In the genomic region with DNA sequence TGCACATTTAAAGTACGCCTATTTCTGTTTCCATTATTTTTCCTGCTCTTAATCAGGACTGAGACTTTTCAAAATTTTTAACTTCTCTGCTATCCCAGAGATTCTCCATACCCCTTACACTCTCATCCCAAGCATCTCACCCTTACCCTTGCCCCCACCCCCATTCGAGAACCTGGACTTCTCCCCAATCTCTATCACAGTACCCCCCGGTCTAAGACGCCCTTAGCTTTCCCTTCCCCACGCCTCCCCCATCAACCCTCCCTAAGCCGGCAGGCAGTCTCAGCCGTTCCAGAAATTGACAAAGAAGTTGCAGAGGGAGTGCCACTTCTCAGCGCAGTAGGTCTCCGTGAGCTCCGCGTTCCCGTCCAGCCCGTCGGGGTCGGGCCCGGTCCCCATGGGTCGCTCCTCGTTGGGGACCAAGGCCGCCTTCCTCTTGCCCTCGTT, we compare ENCODE assay signal across 8 cellular contexts. TPM values are rescaled to one million over a fixed set of nuclear protein-coding genes. Genes with fewer than 3 reads are reported as not detected.
DNase-seq lines count a peak whose midpoint lies in the region; ATAC-seq and TF ChIP-seq lines count a peak whose summit lies in the region.

No MANE protein-coding gene starts in this region.

- H3K4me3 Mint-ChIP-seq in chondrocyte (ENCODE audit: unreplicated experiment) (peak overlapping the region; percentile 76), memory B cell (peak overlapping the region; percentile 76)

- no peaks in the 10 kb centered on the region for H3K36me3 ChIP-seq in aorta (ENCODE audit: control insufficient read depth in 1 of 2, insufficient read depth in 2 of 2, low read length in 1 of 2)

- ATAC-seq in GM18508 (IDR thresholded peaks at IDR 0.05; ENCODE audit: insufficient read depth, unreplicated experiment) (peak; percentile 16), memory B cell (ENCODE audit: low read depth) (no peak), aorta (ENCODE audit: low FRiP score) (peak; percentile 43), HG03457 (IDR thresholded peaks at IDR 0.05; ENCODE audit: unreplicated experiment) (no peak)

- TF ChIP-seq CTCF in LNCaP clone FGC (IDR thresholded peaks at IDR 0.05; ENCODE audit: control insufficient read depth, extremely low read depth, insufficient read depth) (no peak), chondrocyte (IDR thresholded peaks at IDR 0.05) (no peak)

- no peaks in the 10 kb centered on the region for H3K4me1 ChIP-seq in aorta (ENCODE audit: control insufficient read depth in 1 of 2, insufficient read depth in 2 of 2, low read length in 2 of 2)

- H3K27ac Mint-ChIP-seq in chondrocyte (ENCODE audit: unreplicated experiment): peak overlapping the region; percentile 66
- H3K27ac Mint-ChIP-seq in memory B cell: peak overlapping the region; percentile 21

- H3K27me3 Mint-ChIP-seq in chondrocyte (ENCODE audit: low read depth) (no peaks in the 10 kb centered on the region), memory B cell (no peaks in the 10 kb centered on the region)

- peaks cover 36% of the 10 kb centered on the region for H3K4me1 Mint-ChIP-seq in chondrocyte (ENCODE audit: low read depth)
- H3K4me1 Mint-ChIP-seq in memory B cell: peaks cover 19% of the 10 kb centered on the region

- 1% methylated on average over 20 of the region's 20 CpGs for WGBS in aorta, 2 donors

- intact Hi-C loops in aorta (cut with DNase I): no loop called here

- H3K27me3 ChIP-seq in aorta (ENCODE audit: control insufficient read depth in 1 of 2, insufficient read depth in 2 of 2, low read length in 1 of 2): no peaks in the 10 kb centered on the region

- H3K9me3 Mint-ChIP-seq in chondrocyte (ENCODE audit: low read depth): no peaks in the 10 kb centered on the region
- H3K9me3 Mint-ChIP-seq in memory B cell: no peaks in the 10 kb centered on the region

- H3K36me3 Mint-ChIP-seq in chondrocyte (ENCODE audit: low read depth): no peaks in the 10 kb centered on the region
- no peaks in the 10 kb centered on the region for H3K36me3 Mint-ChIP-seq in memory B cell

- H3K9me3 ChIP-seq in aorta (ENCODE audit: control insufficient read depth, low read length): no peaks in the 10 kb centered on the region

- DNase-seq in LNCaP clone FGC (ENCODE audit: low read depth) (no peak), chondrocyte (ENCODE audit: low spot score) (no peak), memory B cell (ENCODE audit: low spot score in 2 of 2) (no peak), aorta (peak in 1 of 2 donors; percentile 55), retina (no peak)
- no peak for DNase-seq in stimulated activated CD4-positive, alpha-beta T cell treated with anti-CD3 and anti-CD28 coated beads, Interleukin-4, amount 100 ng/mL, for 1 hour

- peak overlapping the region; percentile 62 for H3K4me3 ChIP-seq in LNCaP clone FGC (ENCODE audit: low read depth, low read length)
- peak overlapping the region; percentile 64 to 86 for H3K4me3 ChIP-seq in aorta (ENCODE audit: low read length in 2 of 2)

- peak overlapping the region; percentile 2 to 70 for H3K27ac ChIP-seq in aorta (ENCODE audit: low read depth in 1 of 2, low read length in 2 of 2)

RNA-seq across cellular contexts. Expression of a gene that starts 1.4 kb away (rescaled TPM):
- 3.8 to 6.1 TPM (median 5.3 TPM) in 3 replicates for total RNA-seq in chondrocyte
- 1 to 10 TPM; 1.2 to 1.7 TPM for total RNA-seq in aorta
- polyA plus RNA-seq in aorta: 1 to 10 TPM; 1.3 to 1.5 TPM

RNA-seq across cellular contexts. Expression of a gene that starts 15.6 kb away (rescaled TPM):
- total RNA-seq in chondrocyte: 26.2 to 32.8 TPM (median 26.7 TPM) in 3 replicates
- total RNA-seq in aorta: 10 to 100 TPM; 45.2 to 48.2 TPM
- 10 to 100 TPM in 1 of 2 donors, 1 to 10 TPM in 1; 3.3 to 23.0 TPM for polyA plus RNA-seq in aorta

Comparison
In these comparisons a context has a peak if more than half of its experiments do, and no peak if none do; other contexts are left out.
1. ATAC-seq: peak in GM18508 (single experiment) and aorta (single experiment); none in memory B cell (single experiment) and HG03457 (single experiment).